In the genomic region with DNA sequence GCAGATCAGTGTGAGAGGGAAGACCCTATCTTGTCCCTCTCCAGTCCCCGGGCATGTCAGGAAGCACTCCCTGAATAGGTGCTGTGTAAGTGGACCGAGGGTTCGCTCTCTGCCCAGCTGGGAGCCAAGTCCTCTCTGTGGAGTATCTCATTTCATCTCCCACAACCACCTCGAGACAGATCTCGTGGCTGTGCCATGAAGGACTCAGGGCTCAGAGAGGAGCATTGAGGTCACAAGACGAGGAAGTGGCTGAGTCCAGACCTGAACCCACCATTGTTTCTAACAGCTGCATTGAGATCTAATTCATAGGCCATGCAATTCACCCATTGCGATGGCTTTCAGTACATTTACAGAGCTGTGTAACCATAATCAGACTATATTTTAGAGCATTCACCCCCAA, we compare ENCODE assay signal across 1 cellular context.
TF ChIP-seq lines count a peak whose summit lies in the region.

No MANE protein-coding gene starts in this region.

TF ChIP-seq in H1, 55 proteins besides CTCF, POLR2A, EP300 and RAD21 (continued from another document):
- TF ChIP-seq, protein P1, sequence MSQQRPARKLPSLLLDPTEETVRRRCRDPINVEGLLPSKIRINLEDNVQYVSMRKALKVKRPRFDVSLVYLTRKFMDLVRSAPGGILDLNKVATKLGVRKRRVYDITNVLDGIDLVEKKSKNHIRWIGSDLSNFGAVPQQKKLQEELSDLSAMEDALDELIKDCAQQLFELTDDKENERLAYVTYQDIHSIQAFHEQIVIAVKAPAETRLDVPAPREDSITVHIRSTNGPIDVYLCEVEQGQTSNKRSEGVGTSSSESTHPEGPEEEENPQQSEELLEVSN (IDR thresholded peaks at IDR 0.05): no peak
- TF ChIP-seq SIN3A (conservative IDR thresholded peaks at IDR 0.05 in 1 of 2, IDR thresholded peaks at IDR 0.05 in 1 of 2; ENCODE audit: low read depth in 1 of 2, low read length in 2 of 2) (no peak), JUND (IDR thresholded peaks at IDR 0.05; ENCODE audit: low read length) (no peak), CHD1 (IDR thresholded peaks at IDR 0.05; ENCODE audit: low read depth, low read length) (no peak), NRF1 (IDR thresholded peaks at IDR 0.05; ENCODE audit: low read depth, low read length) (no peak), GABPA (IDR thresholded peaks at IDR 0.05; ENCODE audit: borderline replicate concordance, insufficient read depth, low read length) (no peak)
